ENCODE assay signal across 1 cellular context in genomic region chr2:23360571-23361125, GRCh38.
TF ChIP-seq lines count a peak whose summit lies in the region.

No MANE protein-coding gene starts in this region.

TF ChIP-seq in HepG2, 621 proteins besides CTCF, POLR2A, EP300 and RAD21 (continued from another document and continues in another):
- no peak for TF ChIP-seq AFF4 (CRISPR knock-in tag; IDR thresholded peaks at IDR 0.05)
- TF ChIP-seq ZNF501 (CRISPR knock-in tag; IDR thresholded peaks at IDR 0.05) = no peak
- TF ChIP-seq NFATC3 (CRISPR knock-in tag; IDR thresholded peaks at IDR 0.05) = no peak
- TF ChIP-seq ZMAT5 (CRISPR knock-in tag; IDR thresholded peaks at IDR 0.05; ENCODE audit: borderline replicate concordance, low read depth) = no peak
- TF ChIP-seq ZNF672 (CRISPR knock-in tag; IDR thresholded peaks at IDR 0.05) = no peak
- 0 out of 2 replicates have a peak, but pooled peaks have one; percentile 26 for TF ChIP-seq ZNF614 (CRISPR knock-in tag; IDR thresholded peaks at IDR 0.05; ENCODE audit: borderline replicate concordance)
- TF ChIP-seq RBAK (CRISPR knock-in tag; IDR thresholded peaks at IDR 0.05) = no peak
- no peak for TF ChIP-seq ZMYM4 (CRISPR knock-in tag; IDR thresholded peaks at IDR 0.05)
- TF ChIP-seq HOXD1 (CRISPR knock-in tag; IDR thresholded peaks at IDR 0.05) = no peak
- no peak for TF ChIP-seq NRL (CRISPR knock-in tag; IDR thresholded peaks at IDR 0.05; ENCODE audit: borderline replicate concordance)
- TF ChIP-seq TEF (CRISPR knock-in tag; IDR thresholded peaks at IDR 0.05) = 0 out of 2 replicates have a peak, but pooled peaks have one; percentile 30
- TF ChIP-seq ZNF576 (CRISPR knock-in tag; IDR thresholded peaks at IDR 0.05) = no peak
- peak; percentile 13; the same call in 1 of the 3 replicates for TF ChIP-seq MXI1 (IDR thresholded peaks at IDR 0.05; ENCODE audit: borderline replicate concordance, low read depth, low read length)
- TF ChIP-seq ZNF564 (CRISPR knock-in tag; IDR thresholded peaks at IDR 0.05) = no peak
- TF ChIP-seq ZNF362 (CRISPR knock-in tag; IDR thresholded peaks at IDR 0.05; ENCODE audit: borderline replicate concordance) = no peak
- no peak for TF ChIP-seq ZNF710 (CRISPR knock-in tag; IDR thresholded peaks at IDR 0.05; ENCODE audit: borderline replicate concordance)
- no peak for TF ChIP-seq NR3C1 (CRISPR knock-in tag; IDR thresholded peaks at IDR 0.05)
- TF ChIP-seq ZNF44 (CRISPR knock-in tag; IDR thresholded peaks at IDR 0.05) = no peak
- TF ChIP-seq ATF7 (IDR thresholded peaks at IDR 0.05) = no peak
- no peak for TF ChIP-seq ATF7 (CRISPR knock-in tag; IDR thresholded peaks at IDR 0.05)
- no peak; the same call in 1 of the 2 replicates for TF ChIP-seq ZNF318 (CRISPR knock-in tag; IDR thresholded peaks at IDR 0.05)
- TF ChIP-seq ZBTB43 (CRISPR knock-in tag; conservative IDR thresholded peaks at IDR 0.05) = peak; percentile 68; the same call in 1 of the 2 replicates
- TF ChIP-seq PRPF4 (IDR thresholded peaks at IDR 0.05; ENCODE audit: low read depth, low read length, poor library complexity, severe bottlenecking) = no peak
- TF ChIP-seq HMGA1 (CRISPR knock-in tag; conservative IDR thresholded peaks at IDR 0.05) = no peak
- no peak for TF ChIP-seq RNF219 (CRISPR knock-in tag; IDR thresholded peaks at IDR 0.05)
- TF ChIP-seq NCOR1 (IDR thresholded peaks at IDR 0.05; ENCODE audit: borderline replicate concordance, low read length) = peak; percentile 6; the same call in 1 of the 2 replicates
- 0 out of 2 replicates have a peak, but pooled peaks have one; percentile 54 for TF ChIP-seq ERF (CRISPR knock-in tag; IDR thresholded peaks at IDR 0.05)
- TF ChIP-seq BRD4 (CRISPR knock-in tag; IDR thresholded peaks at IDR 0.05) = no peak
- TF ChIP-seq ZNF800 (CRISPR knock-in tag; IDR thresholded peaks at IDR 0.05) = 0 out of 2 replicates have a peak, but pooled peaks have one; percentile 31
- no peak for TF ChIP-seq ZNF414 (CRISPR knock-in tag; IDR thresholded peaks at IDR 0.05)
- no peak for TF ChIP-seq ZNF230 (CRISPR knock-in tag; IDR thresholded peaks at IDR 0.05)
